Comparison of ENCODE assay signal across 11 cellular contexts in the genomic region with DNA sequence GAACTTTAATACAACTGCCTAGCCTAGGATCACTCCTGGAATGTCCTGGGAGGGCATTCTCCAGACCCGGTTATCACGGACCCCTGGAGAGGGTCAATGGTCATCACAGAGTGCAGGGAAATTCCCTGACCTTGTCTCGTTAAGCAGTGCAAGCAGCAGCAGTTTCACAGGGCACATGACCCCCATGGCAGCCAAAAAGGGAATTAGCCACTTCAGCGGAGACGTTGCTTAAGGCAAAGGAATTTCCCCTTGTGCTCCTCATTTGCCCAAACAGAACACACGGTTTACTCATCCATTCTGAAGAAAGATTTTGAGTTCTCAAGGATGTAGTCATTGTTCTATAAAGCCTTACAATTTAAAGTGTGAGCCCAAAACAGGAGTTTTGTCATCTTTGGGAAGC.
A peak's percentile ranks its signal among the peaks of the same experiment; 100 is the strongest.
DNase-seq lines count a peak whose midpoint lies in the region; ATAC-seq and TF ChIP-seq lines count a peak whose summit lies in the region.
"Had no signal": no experiment of that assay in that cellular context is flagged by ENCODE, and none has a peak within 500 bp of the region (broad histone marks: within the 10 kb centered on the region; RNA-seq: fewer than 3 reads in every experiment).

No MANE protein-coding gene starts in this region.

- H3K27ac ChIP-seq in foreskin keratinocyte (peak overlapping the region; percentile 93), trophoblast cell (ENCODE audit: low read depth, low read length) (peak overlapping the region; percentile 97)

- H3K9ac ChIP-seq in trophoblast cell (ENCODE audit: low read length) = no peak overlapping the region

- H4K8ac ChIP-seq in trophoblast cell (ENCODE audit: low read depth, low read length) = no peak overlapping the region

- no peak overlapping the region for H4K12ac ChIP-seq in trophoblast cell (ENCODE audit: low read depth, low read length)

- H3K79me2 ChIP-seq in trophoblast cell (ENCODE audit: control insufficient read depth, insufficient read depth, low read length, poor library complexity) = no peaks in the 10 kb centered on the region

- H3K18ac ChIP-seq in trophoblast cell (ENCODE audit: low read length) = no peak overlapping the region

- H3K14ac ChIP-seq in trophoblast cell (ENCODE audit: low read length) = no peak overlapping the region

- no peaks in the 10 kb centered on the region for H3K27me3 ChIP-seq in foreskin keratinocyte
- no peaks in the 10 kb centered on the region for H3K27me3 ChIP-seq in trophoblast cell (ENCODE audit: insufficient read depth, low read length)

- H3K4me1 ChIP-seq in foreskin keratinocyte (peaks cover 34% of the 10 kb centered on the region), trophoblast cell (ENCODE audit: control insufficient read depth in 1 of 2, insufficient read depth in 2 of 2, low read length in 2 of 2) (peaks cover 10 to 15% of the 10 kb centered on the region in 2 experiments)

- no peak overlapping the region for H3K4me3 ChIP-seq in trophoblast cell (ENCODE audit: low read depth, low read length)

- H3K9me3 ChIP-seq in trophoblast cell (ENCODE audit: insufficient read depth, low read depth, low read length) = peaks cover under 1% of the 10 kb centered on the region

- H2BK12ac ChIP-seq in trophoblast cell (ENCODE audit: low read length) = peak overlapping the region; percentile 86

- DNase-seq in CD1c-positive myeloid dendritic cell (ENCODE audit: extremely low spot score) (peak; percentile 87), RPMI7951 (ENCODE audit: low read depth) (peak; percentile 93), foreskin keratinocyte (peak; percentile 97), trophoblast cell (peak; percentile 77 to 78), NCI-H2029 treated with DMSO at 0.1 percent for 48 hours (lab: John Stamatoyannopoulos, UW) (no peak), GM19238 (ENCODE audit: insufficient read length, low spot score) (no peak)
- DNase-seq in stimulated activated CD4-positive, alpha-beta T cell treated with anti-CD3 and anti-CD28 coated beads, Interleukin-2, amount 100 ng/mL, for 24 hours = no peak
- DNase-seq in activated CD4-positive, alpha-beta T cell treated with anti-CD3 and anti-CD28 coated beads for 4 hours = no peak
- DNase-seq: DMS79 treated with DMSO at 0.1 percent for 48 hours; stimulated activated CD4-positive, alpha-beta T cell treated with anti-CD3 and anti-CD28 coated beads, Interleukin-4, amount 100 ng/mL, for 4 hours had no signal

- H3K23ac ChIP-seq in trophoblast cell (ENCODE audit: low read length) = no peak overlapping the region

- H2AFZ ChIP-seq in trophoblast cell (ENCODE audit: insufficient read depth, low read length, poor library complexity) = peak overlapping the region; percentile 48

- no peak overlapping the region for H2AK5ac ChIP-seq in trophoblast cell (ENCODE audit: low read length)

- peaks cover 24% of the 10 kb centered on the region for H3K79me1 ChIP-seq in trophoblast cell (ENCODE audit: low read length)

- no peaks in the 10 kb centered on the region for H3K36me3 ChIP-seq in trophoblast cell (ENCODE audit: control insufficient read depth in 1 of 2, insufficient read depth in 2 of 2, low read length in 2 of 2)

- peak overlapping the region; percentile 86 for H2BK5ac ChIP-seq in trophoblast cell (ENCODE audit: low read depth, low read length, poor library complexity)

- H4K91ac ChIP-seq in trophoblast cell (ENCODE audit: low read depth, low read length) = peak overlapping the region; percentile 91

- H3K4me2 ChIP-seq in trophoblast cell (ENCODE audit: low read length) = peak overlapping the region; percentile 17

- no peak overlapping the region for H3K4ac ChIP-seq in trophoblast cell (ENCODE audit: low read depth, low read length)

- no CpG with 5 or more reads among the region's 6 CpGs for WGBS in trophoblast cell (ENCODE audit: extremely low coverage, insufficient coverage, insufficient read length)

- H2BK120ac ChIP-seq in trophoblast cell (ENCODE audit: insufficient read depth, low read length, poor library complexity) = peak overlapping the region; percentile 23

- TF ChIP-seq CTCF in foreskin keratinocyte (conservative IDR thresholded peaks at IDR 0.05) = no peak

- ATAC-seq in foreskin keratinocyte = peak; percentile 89
- ATAC-seq: HCT116 had no signal

Comparison
In these comparisons a context has a peak if more than half of its experiments do, and no peak if none do; other contexts are left out.
1. DNase-seq: peak in CD1c-positive myeloid dendritic cell (single experiment), RPMI7951 (single experiment), foreskin keratinocyte (2 of 2) and trophoblast cell (2 of 2); none in stimulated activated CD4-positive, alpha-beta T cell treated with anti-CD3 and anti-CD28 coated beads, Interleukin-2, amount 100 ng/mL, for 24 hours (0 of 2), activated CD4-positive, alpha-beta T cell treated with anti-CD3 and anti-CD28 coated beads for 4 hours (0 of 2), NCI-H2029 treated with DMSO at 0.1 percent for 48 hours (single experiment) and GM19238 (single experiment).